1 cellular context compared by ENCODE assay signal in the genomic region with DNA sequence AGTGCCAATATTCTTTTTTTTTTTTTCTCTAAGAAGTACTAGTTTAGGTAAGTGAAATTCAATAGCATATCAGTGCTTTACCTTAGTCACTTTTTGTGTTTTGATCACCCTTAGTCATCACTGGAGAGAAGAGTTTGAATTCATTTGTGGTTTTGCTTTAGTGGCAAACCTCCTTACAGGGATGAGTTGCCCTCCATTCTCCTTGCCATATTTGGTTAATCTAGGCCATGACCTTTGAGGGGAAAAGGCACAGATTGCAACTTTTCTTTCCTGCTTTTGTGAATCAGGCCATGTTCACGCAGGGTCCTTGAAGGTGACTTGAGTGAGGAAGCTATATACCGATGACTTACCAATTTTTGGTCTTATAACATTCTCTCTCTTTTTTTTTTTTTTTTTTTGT.
TF ChIP-seq lines count a peak whose summit lies in the region.

No MANE protein-coding gene starts in this region.

TF ChIP-seq in WTC11, 78 proteins besides CTCF, POLR2A, EP300 and RAD21 (continued from another document):
- TF ChIP-seq ATF1 (CRISPR knock-in tag; IDR thresholded peaks at IDR 0.05) (no peak), MXD4 (CRISPR knock-in tag; IDR thresholded peaks at IDR 0.05; ENCODE audit: borderline replicate concordance) (no peak)
- TF ChIP-seq, protein P1, sequence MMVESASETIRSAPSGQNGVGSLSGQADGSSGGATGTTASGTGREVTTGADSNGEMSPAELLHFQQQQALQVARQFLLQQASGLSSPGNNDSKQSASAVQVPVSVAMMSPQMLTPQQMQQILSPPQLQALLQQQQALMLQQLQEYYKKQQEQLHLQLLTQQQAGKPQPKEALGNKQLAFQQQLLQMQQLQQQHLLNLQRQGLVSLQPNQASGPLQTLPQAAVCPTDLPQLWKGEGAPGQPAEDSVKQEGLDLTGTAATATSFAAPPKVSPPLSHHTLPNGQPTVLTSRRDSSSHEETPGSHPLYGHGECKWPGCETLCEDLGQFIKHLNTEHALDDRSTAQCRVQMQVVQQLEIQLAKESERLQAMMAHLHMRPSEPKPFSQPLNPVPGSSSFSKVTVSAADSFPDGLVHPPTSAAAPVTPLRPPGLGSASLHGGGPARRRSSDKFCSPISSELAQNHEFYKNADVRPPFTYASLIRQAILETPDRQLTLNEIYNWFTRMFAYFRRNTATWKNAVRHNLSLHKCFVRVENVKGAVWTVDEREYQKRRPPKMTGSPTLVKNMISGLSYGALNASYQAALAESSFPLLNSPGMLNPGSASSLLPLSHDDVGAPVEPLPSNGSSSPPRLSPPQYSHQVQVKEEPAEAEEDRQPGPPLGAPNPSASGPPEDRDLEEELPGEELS (CRISPR knock-in tag; IDR thresholded peaks at IDR 0.05): no peak
- TF ChIP-seq, protein P2, sequence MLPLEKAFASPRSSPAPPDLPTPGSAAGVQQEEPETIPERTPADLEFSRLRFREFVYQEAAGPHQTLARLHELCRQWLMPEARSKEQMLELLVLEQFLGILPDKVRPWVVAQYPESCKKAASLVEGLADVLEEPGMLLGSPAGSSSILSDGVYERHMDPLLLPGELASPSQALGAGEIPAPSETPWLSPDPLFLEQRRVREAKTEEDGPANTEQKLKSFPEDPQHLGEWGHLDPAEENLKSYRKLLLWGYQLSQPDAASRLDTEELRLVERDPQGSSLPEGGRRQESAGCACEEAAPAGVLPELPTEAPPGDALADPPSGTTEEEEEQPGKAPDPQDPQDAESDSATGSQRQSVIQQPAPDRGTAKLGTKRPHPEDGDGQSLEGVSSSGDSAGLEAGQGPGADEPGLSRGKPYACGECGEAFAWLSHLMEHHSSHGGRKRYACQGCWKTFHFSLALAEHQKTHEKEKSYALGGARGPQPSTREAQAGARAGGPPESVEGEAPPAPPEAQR (CRISPR knock-in tag; IDR thresholded peaks at IDR 0.05): no peak
- TF ChIP-seq, protein P3, sequence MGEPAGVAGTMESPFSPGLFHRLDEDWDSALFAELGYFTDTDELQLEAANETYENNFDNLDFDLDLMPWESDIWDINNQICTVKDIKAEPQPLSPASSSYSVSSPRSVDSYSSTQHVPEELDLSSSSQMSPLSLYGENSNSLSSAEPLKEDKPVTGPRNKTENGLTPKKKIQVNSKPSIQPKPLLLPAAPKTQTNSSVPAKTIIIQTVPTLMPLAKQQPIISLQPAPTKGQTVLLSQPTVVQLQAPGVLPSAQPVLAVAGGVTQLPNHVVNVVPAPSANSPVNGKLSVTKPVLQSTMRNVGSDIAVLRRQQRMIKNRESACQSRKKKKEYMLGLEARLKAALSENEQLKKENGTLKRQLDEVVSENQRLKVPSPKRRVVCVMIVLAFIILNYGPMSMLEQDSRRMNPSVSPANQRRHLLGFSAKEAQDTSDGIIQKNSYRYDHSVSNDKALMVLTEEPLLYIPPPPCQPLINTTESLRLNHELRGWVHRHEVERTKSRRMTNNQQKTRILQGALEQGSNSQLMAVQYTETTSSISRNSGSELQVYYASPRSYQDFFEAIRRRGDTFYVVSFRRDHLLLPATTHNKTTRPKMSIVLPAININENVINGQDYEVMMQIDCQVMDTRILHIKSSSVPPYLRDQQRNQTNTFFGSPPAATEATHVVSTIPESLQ (CRISPR knock-in tag; IDR thresholded peaks at IDR 0.05): no peak
- TF ChIP-seq, protein P4, sequence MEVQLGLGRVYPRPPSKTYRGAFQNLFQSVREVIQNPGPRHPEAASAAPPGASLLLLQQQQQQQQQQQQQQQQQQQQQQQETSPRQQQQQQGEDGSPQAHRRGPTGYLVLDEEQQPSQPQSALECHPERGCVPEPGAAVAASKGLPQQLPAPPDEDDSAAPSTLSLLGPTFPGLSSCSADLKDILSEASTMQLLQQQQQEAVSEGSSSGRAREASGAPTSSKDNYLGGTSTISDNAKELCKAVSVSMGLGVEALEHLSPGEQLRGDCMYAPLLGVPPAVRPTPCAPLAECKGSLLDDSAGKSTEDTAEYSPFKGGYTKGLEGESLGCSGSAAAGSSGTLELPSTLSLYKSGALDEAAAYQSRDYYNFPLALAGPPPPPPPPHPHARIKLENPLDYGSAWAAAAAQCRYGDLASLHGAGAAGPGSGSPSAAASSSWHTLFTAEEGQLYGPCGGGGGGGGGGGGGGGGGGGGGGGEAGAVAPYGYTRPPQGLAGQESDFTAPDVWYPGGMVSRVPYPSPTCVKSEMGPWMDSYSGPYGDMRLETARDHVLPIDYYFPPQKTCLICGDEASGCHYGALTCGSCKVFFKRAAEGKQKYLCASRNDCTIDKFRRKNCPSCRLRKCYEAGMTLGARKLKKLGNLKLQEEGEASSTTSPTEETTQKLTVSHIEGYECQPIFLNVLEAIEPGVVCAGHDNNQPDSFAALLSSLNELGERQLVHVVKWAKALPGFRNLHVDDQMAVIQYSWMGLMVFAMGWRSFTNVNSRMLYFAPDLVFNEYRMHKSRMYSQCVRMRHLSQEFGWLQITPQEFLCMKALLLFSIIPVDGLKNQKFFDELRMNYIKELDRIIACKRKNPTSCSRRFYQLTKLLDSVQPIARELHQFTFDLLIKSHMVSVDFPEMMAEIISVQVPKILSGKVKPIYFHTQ (CRISPR knock-in tag; IDR thresholded peaks at IDR 0.05): no peak
TF ChIP-seq in WTC11: peak in this region for 0.
